In the genomic region with DNA sequence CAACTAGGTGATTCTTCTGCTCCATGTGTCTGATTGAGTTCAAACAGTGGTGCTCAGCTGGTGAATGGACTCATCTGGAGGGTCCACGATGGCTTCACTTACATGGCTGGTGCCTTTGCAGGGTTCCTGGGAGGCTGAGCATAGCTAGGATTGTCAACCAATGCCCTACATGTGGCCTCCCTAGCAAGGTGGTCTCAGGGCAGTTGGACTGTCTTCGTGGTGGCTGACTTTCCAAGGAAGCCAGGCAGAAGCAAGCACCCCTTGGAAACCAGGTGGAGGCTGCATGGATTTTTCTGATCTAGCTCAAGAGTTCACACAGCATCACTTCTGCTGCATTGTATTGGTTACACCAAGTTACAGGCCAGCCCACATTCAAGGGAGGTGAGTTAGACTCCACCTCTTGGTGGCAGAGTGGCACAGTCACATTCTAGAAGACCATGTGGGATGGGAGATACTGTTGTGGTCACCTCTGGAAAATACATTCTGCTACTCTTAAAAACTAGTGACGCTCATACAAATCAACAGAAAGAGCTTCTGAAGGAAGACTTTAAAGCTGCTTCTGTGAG, we compare ENCODE assay signal across 11 cellular contexts. TPM values are rescaled to one million over a fixed set of nuclear protein-coding genes. Genes with fewer than 3 reads are reported as not detected.
DNase-seq lines count a peak whose midpoint lies in the region; ATAC-seq and TF ChIP-seq lines count a peak whose summit lies in the region.
"Had no signal": no experiment of that assay in that cellular context is flagged by ENCODE, and none has a peak within 500 bp of the region (broad histone marks: within the 10 kb centered on the region; RNA-seq: fewer than 3 reads in every experiment).

No MANE protein-coding gene starts in this region.

- H3K36me3 Mint-ChIP-seq in activated naive CD4-positive, alpha-beta T cell treated with anti-CD3 and anti-CD28 coated beads for 36 hours (ENCODE audit: low read depth) = no peaks in the 10 kb centered on the region
- H3K36me3 Mint-ChIP-seq in activated naive CD4-positive, alpha-beta T cell treated with anti-CD3 and anti-CD28 coated beads, Interleukin-2, amount 10 ng/mL, durations not matched to agents 7 days and 5 days = no peaks in the 10 kb centered on the region
- H3K36me3 Mint-ChIP-seq: IgD-negative memory B cell had no signal

- TF ChIP-seq EP300 in suprapubic skin (IDR thresholded peaks at IDR 0.05) = no peak

- no peaks in the 10 kb centered on the region for H3K9me3 Mint-ChIP-seq in activated naive CD4-positive, alpha-beta T cell treated with anti-CD3 and anti-CD28 coated beads for 36 hours
- H3K9me3 Mint-ChIP-seq in activated naive CD4-positive, alpha-beta T cell treated with anti-CD3 and anti-CD28 coated beads, Interleukin-2, amount 10 ng/mL, durations not matched to agents 7 days and 5 days = no peaks in the 10 kb centered on the region
- H3K9me3 Mint-ChIP-seq in stimulated activated naive CD8-positive, alpha-beta T cell treated with anti-CD3 and anti-CD28 coated beads, Interleukin-15, amount 100 ng/mL, for 72 hours = no peaks in the 10 kb centered on the region
- H3K9me3 Mint-ChIP-seq: IgD-negative memory B cell, nephron had no signal

- H3K9me3 ChIP-seq in body of pancreas (no peaks in the 10 kb centered on the region), suprapubic skin (no peaks in the 10 kb centered on the region)

- peak; percentile 73 for DNase-seq in activated naive CD4-positive, alpha-beta T cell treated with anti-CD3 and anti-CD28 coated beads for 36 hours
- no peak for DNase-seq in activated naive CD4-positive, alpha-beta T cell treated with anti-CD3 and anti-CD28 coated beads, Interleukin-2, amount 10 ng/mL, durations not matched to agents 7 days and 5 days
- DNase-seq in NAMALWA (ENCODE audit: low spot score) (peak; percentile 7), body of pancreas (no peak), NCI-H1694 (lab: John Stamatoyannopoulos, UW) (no peak), T1000 (lab: John Stamatoyannopoulos, UW) (no peak), suprapubic skin (ENCODE audit: low spot score in 2 of 2) (no peak)
- peak in 1 of 2 donors; percentile 49 for DNase-seq in stimulated activated naive CD8-positive, alpha-beta T cell treated with anti-CD3 and anti-CD28 coated beads, Interleukin-15, amount 100 ng/mL, for 72 hours
- DNase-seq: SW 1271 had no signal

- WGBS in body of pancreas, 2 donors = 63 to 67% methylated on average over 3 of the region's 3 CpGs
- 87% methylated on average over 3 of the region's 3 CpGs for WGBS in suprapubic skin

- peak; percentile 46 for ATAC-seq in body of pancreas
- peak; percentile 72 for ATAC-seq in stimulated activated naive CD8-positive, alpha-beta T cell treated with anti-CD3 and anti-CD28 coated beads, Interleukin-15, amount 100 ng/mL, for 72 hours

- intact Hi-C loops in activated naive CD4-positive, alpha-beta T cell treated with anti-CD3 and anti-CD28 coated beads for 36 hours (cut with micrococcal nuclease) = loop anchor here (1.0 to 5.0 kb wide), 9 partner anchors 16 to 744 kb away; no protein-coding TSS in a partner anchor
- intact Hi-C loops in body of pancreas (cut with DNase I) = no loop called here

- H3K4me3 ChIP-seq in body of pancreas (no peak overlapping the region), suprapubic skin (no peak overlapping the region)

- H3K27me3 ChIP-seq in body of pancreas = no peaks in the 10 kb centered on the region
- no peaks in the 10 kb centered on the region for H3K27me3 ChIP-seq in suprapubic skin

- TF ChIP-seq POLR2A in body of pancreas (IDR thresholded peaks at IDR 0.05) (no peak), suprapubic skin (IDR thresholded peaks at IDR 0.05) (no peak)

- peak overlapping the region; percentile 90 for H3K27ac Mint-ChIP-seq in activated naive CD4-positive, alpha-beta T cell treated with anti-CD3 and anti-CD28 coated beads for 36 hours
- no peak overlapping the region for H3K27ac Mint-ChIP-seq in activated naive CD4-positive, alpha-beta T cell treated with anti-CD3 and anti-CD28 coated beads, Interleukin-2, amount 10 ng/mL, durations not matched to agents 7 days and 5 days
- H3K27ac Mint-ChIP-seq in stimulated activated naive CD8-positive, alpha-beta T cell treated with anti-CD3 and anti-CD28 coated beads, Interleukin-15, amount 100 ng/mL, for 72 hours = no peak overlapping the region

- H3K4me1 Mint-ChIP-seq in activated naive CD4-positive, alpha-beta T cell treated with anti-CD3 and anti-CD28 coated beads for 36 hours (ENCODE audit: low read depth) = peaks cover 38% of the 10 kb centered on the region
- H3K4me1 Mint-ChIP-seq in activated naive CD4-positive, alpha-beta T cell treated with anti-CD3 and anti-CD28 coated beads, Interleukin-2, amount 10 ng/mL, durations not matched to agents 7 days and 5 days = peaks cover 12% of the 10 kb centered on the region
- H3K4me1 Mint-ChIP-seq in stimulated activated naive CD8-positive, alpha-beta T cell treated with anti-CD3 and anti-CD28 coated beads, Interleukin-15, amount 100 ng/mL, for 72 hours = peaks cover 7% of the 10 kb centered on the region
- H3K4me1 Mint-ChIP-seq: nephron had no signal

- H3K27ac ChIP-seq in body of pancreas (peak overlapping the region in 3 of 4 donors; percentile 62 to 84 (median 82)), suprapubic skin (no peak overlapping the region)

- CTCF ChIA-PET in activated naive CD4-positive, alpha-beta T cell treated with anti-CD3 and anti-CD28 coated beads for 36 hours (lab: Charles Lee) = interaction anchor here (0.5 to 4.4 kb wide), 13 partner anchors 9 to 461 kb away, joined by 3 to 37 read pairs (median 7); no protein-coding TSS in a partner anchor
- CTCF ChIA-PET in activated naive CD4-positive, alpha-beta T cell treated with anti-CD3 and anti-CD28 coated beads, Interleukin-2, amount 10 ng/mL, durations not matched to agents 7 days and 5 days (lab: Charles Lee) = interaction anchor here (0.6 to 2.1 kb wide), 4 partner anchors 166 to 1025 kb away, joined by 3 to 13 read pairs (median 4); no protein-coding TSS in a partner anchor

- TF ChIP-seq CTCF in body of pancreas (IDR thresholded peaks at IDR 0.05) (no peak), suprapubic skin (IDR thresholded peaks at IDR 0.05) (no peak)

- H3K27me3 Mint-ChIP-seq in activated naive CD4-positive, alpha-beta T cell treated with anti-CD3 and anti-CD28 coated beads for 36 hours (ENCODE audit: low read depth) = no peaks in the 10 kb centered on the region
- peaks cover 4% of the 10 kb centered on the region for H3K27me3 Mint-ChIP-seq in activated naive CD4-positive, alpha-beta T cell treated with anti-CD3 and anti-CD28 coated beads, Interleukin-2, amount 10 ng/mL, durations not matched to agents 7 days and 5 days
- H3K27me3 Mint-ChIP-seq in stimulated activated naive CD8-positive, alpha-beta T cell treated with anti-CD3 and anti-CD28 coated beads, Interleukin-15, amount 100 ng/mL, for 72 hours = no peaks in the 10 kb centered on the region

- peak overlapping the region; percentile 42 for H3K4me3 Mint-ChIP-seq in activated naive CD4-positive, alpha-beta T cell treated with anti-CD3 and anti-CD28 coated beads for 36 hours
- H3K4me3 Mint-ChIP-seq in activated naive CD4-positive, alpha-beta T cell treated with anti-CD3 and anti-CD28 coated beads, Interleukin-2, amount 10 ng/mL, durations not matched to agents 7 days and 5 days = no peak overlapping the region
- H3K4me3 Mint-ChIP-seq in stimulated activated naive CD8-positive, alpha-beta T cell treated with anti-CD3 and anti-CD28 coated beads, Interleukin-15, amount 100 ng/mL, for 72 hours = no peak overlapping the region
- H3K4me3 Mint-ChIP-seq: IgD-negative memory B cell, nephron had no signal

- H3K4me1 ChIP-seq in body of pancreas (peaks cover 20% of the 10 kb centered on the region), suprapubic skin (peaks cover 17% of the 10 kb centered on the region)

- H3K36me3 ChIP-seq in body of pancreas (replicated peaks in 1 of 2; ENCODE audit: insufficient read depth in 1 of 2, low read depth in 2 of 2) (no peaks in the 10 kb centered on the region), suprapubic skin (no peaks in the 10 kb centered on the region)

RNA-seq across cellular contexts. Expression of gene IL1R2, which starts 6.9 kb away (rescaled TPM):
- 10 to 100 TPM; 10.3 to 10.5 TPM for total RNA-seq in activated naive CD4-positive, alpha-beta T cell treated with anti-CD3 and anti-CD28 coated beads for 36 hours
- total RNA-seq in body of pancreas = 1 to 10 TPM in 1 of 2 donors, not detected in 1; 8.0 TPM
- total RNA-seq in suprapubic skin = 100 to 1,000 TPM in 2 of 4 donors, 10 to 100 TPM in 2; 55.3 to 103 (median 80.7) TPM

Comparison
In these comparisons a context has a peak if more than half of its experiments do, and no peak if none do; other contexts are left out.
1. DNase-seq: peak in activated naive CD4-positive, alpha-beta T cell treated with anti-CD3 and anti-CD28 coated beads for 36 hours (single experiment) and NAMALWA (single experiment); none in activated naive CD4-positive, alpha-beta T cell treated with anti-CD3 and anti-CD28 coated beads, Interleukin-2, amount 10 ng/mL, durations not matched to agents 7 days and 5 days (single experiment), body of pancreas (0 of 4), NCI-H1694 (single experiment), T1000 (single experiment) and suprapubic skin (0 of 2).
2. RNA of gene IL1R2, which starts 6.9 kb away (total RNA-seq): 55.3 to 103 TPM in suprapubic skin; 10.3 to 10.5 TPM in activated naive CD4-positive, alpha-beta T cell treated with anti-CD3 and anti-CD28 coated beads for 36 hours and 8.0 TPM in body of pancreas; every median in the first group is over 4 times any median in the second.